ENCODE assay signal across 17 cellular contexts in the genomic region with DNA sequence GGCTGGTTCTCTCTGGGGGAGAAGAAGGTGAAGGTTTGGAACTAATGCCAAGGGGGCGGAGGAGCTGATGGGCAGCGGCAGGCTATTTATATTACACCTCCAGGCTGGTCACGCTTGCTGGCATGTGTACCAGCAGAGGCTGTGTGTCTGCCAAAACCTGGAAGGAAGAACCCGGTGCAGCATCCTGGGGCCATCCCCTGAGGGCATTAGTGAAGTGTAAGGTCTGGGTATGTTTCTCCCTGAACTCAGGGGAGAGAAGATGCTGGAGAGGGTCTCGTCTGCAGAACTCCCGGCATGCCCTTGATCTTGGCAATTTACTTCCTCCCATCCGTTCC. TPM values are rescaled to one million over a fixed set of nuclear protein-coding genes. Genes with fewer than 3 reads are reported as not detected.
DNase-seq lines count a peak whose midpoint lies in the region; ATAC-seq and TF ChIP-seq lines count a peak whose summit lies in the region.
"Had no signal": no experiment of that assay in that cellular context is flagged by ENCODE, and none has a peak within 500 bp of the region (broad histone marks: within the 10 kb centered on the region; RNA-seq: fewer than 3 reads in every experiment).

No MANE protein-coding gene starts in this region.

- intact Hi-C loops in MCF 10A (cut with micrococcal nuclease) (no loop called here), breast epithelium (cut with DNase I; ENCODE audit: low total_unique reads) (no loop called here), heart left ventricle (cut with DNase I) (loop anchor here in 3 of 10 donors (5.0 to 10.0 kb wide), 2 partner anchors 151 to 158 kb away; no protein-coding TSS in a partner anchor), spleen (cut with DNase I; ENCODE audit: low total_unique reads) (no loop called here)

- H3F3A ChIP-seq in GM23248 (ENCODE audit: insufficient read depth) = no peaks in the 10 kb centered on the region

- H3K27ac Mint-ChIP-seq in MCF 10A (ENCODE audit: low read depth, unreplicated experiment) = no peak overlapping the region
- H3K27ac Mint-ChIP-seq: CD8-positive, alpha-beta T cell; H9 had no signal

- H3K4me2 ChIP-seq in GM23248 (ENCODE audit: unreplicated experiment) = no peak overlapping the region

- H3K4me1 ChIP-seq in breast epithelium (peaks cover 0 to 5% of the 10 kb centered on the region in 2 donors), heart left ventricle (peaks cover 0 to 10% (median 6%) of the 10 kb centered on the region in 12 donors), spleen (peaks cover 4 to 10% (median 10%) of the 10 kb centered on the region in 6 donors), GM23248 (ENCODE audit: insufficient read depth) (no peaks in the 10 kb centered on the region)

- no peaks in the 10 kb centered on the region for H3K9me3 Mint-ChIP-seq in MCF 10A (ENCODE audit: unreplicated experiment)
- H3K9me3 Mint-ChIP-seq: CD8-positive, alpha-beta T cell had no signal

- H3K4me3 Mint-ChIP-seq in MCF 10A (ENCODE audit: unreplicated experiment) = peak overlapping the region; percentile 8
- H3K4me3 Mint-ChIP-seq: CD8-positive, alpha-beta T cell; H9 had no signal

- no peaks in the 10 kb centered on the region for H3K36me3 ChIP-seq in breast epithelium
- H3K36me3 ChIP-seq in MG63 = no peaks in the 10 kb centered on the region
- H3K36me3 ChIP-seq in heart left ventricle = no peaks in the 10 kb centered on the region
- H3K36me3 ChIP-seq in spleen = no peaks in the 10 kb centered on the region
- H3K36me3 ChIP-seq in GM23248 (ENCODE audit: low read depth) = no peaks in the 10 kb centered on the region

- WGBS in heart left ventricle, 4 donors = 45 to 61% (median 57%) methylated on average over 7 of the region's 7 CpGs
- WGBS in spleen, 5 donors = 54 to 74% (median 61%) methylated on average over 7 of the region's 7 CpGs
- 18 to 36% methylated on average over 7 of the region's 7 CpGs for WGBS in GM23248 (ENCODE audit: low coverage in 1 of 2, low lambda C conversion rate in 2 of 2, missing lambda C conversion rate in 2 of 2), 2 experiments

- TF ChIP-seq CTCF in MCF 10A (IDR thresholded peaks at IDR 0.05; ENCODE audit: unreplicated experiment) = no peak
- no peak for TF ChIP-seq CTCF in breast epithelium (IDR thresholded peaks at IDR 0.05)
- no peak for TF ChIP-seq CTCF in heart left ventricle (IDR thresholded peaks at IDR 0.05)
- TF ChIP-seq CTCF in spleen (IDR thresholded peaks at IDR 0.05 in 8 of 11, conservative IDR thresholded peaks at IDR 0.05 in 3 of 11) = no peak

- H3K27me3 ChIP-seq in breast epithelium (peaks cover 7 to 41% of the 10 kb centered on the region in 2 donors), MG63 (peaks cover 52% of the 10 kb centered on the region), heart left ventricle (peaks cover 11 to 59% (median 23%) of the 10 kb centered on the region in 9 donors), spleen (replicated peaks in 1 of 7) (peaks cover 0 to 92% (median 23%) of the 10 kb centered on the region in 7 donors), GM23248 (replicated peaks; ENCODE audit: insufficient read depth) (peaks cover 16% of the 10 kb centered on the region)

- in situ Hi-C loops in GM23248 (cut with MboI) = no loop called here

- H3K4me1 Mint-ChIP-seq in MCF 10A (ENCODE audit: insufficient read depth, unreplicated experiment) = peaks cover 6% of the 10 kb centered on the region

- DNase-seq in MCF 10A (ENCODE audit: unreplicated experiment) = no peak
- no peak for DNase-seq in breast epithelium (ENCODE audit: low spot score in 2 of 2)
- DNase-seq in MG63 = peak; percentile 28
- peak in 3 of 5 donors; percentile 27 to 71 (median 64) for DNase-seq in heart left ventricle
- DNase-seq in spleen = peak; percentile 40
- DNase-seq in activated gamma-delta T cell (lab: John Stamatoyannopoulos, UW) = no peak
- no peak for DNase-seq in GM23248
- DNase-seq: ACHN; CD8-positive, alpha-beta T cell; EL; H9; IMR-90; Kasumi-1; NCI-H1436; NCI-H82; T-helper 1 cell had no signal

- H3K27ac ChIP-seq in breast epithelium (no peak overlapping the region), heart left ventricle (peak overlapping the region in 1 of 12 donors; percentile 22), spleen (no peak overlapping the region), GM23248 (no peak overlapping the region)

- H3K4me3 ChIP-seq in breast epithelium (no peak overlapping the region), MG63 (no peak overlapping the region), heart left ventricle (no peak overlapping the region), spleen (no peak overlapping the region), GM23248 (no peak overlapping the region)

- H3K27me3 Mint-ChIP-seq in MCF 10A (ENCODE audit: insufficient read depth, unreplicated experiment) = peaks cover 56% of the 10 kb centered on the region

- H2AFZ ChIP-seq in GM23248 = no peak overlapping the region

- CTCF ChIA-PET in MCF 10A (lab: Yijun Ruan, JAX) = no interaction called here

- no peaks in the 10 kb centered on the region for H3K9me3 ChIP-seq in breast epithelium
- H3K9me3 ChIP-seq in MG63 = no peaks in the 10 kb centered on the region
- H3K9me3 ChIP-seq in heart left ventricle = no peaks in the 10 kb centered on the region
- no peaks in the 10 kb centered on the region for H3K9me3 ChIP-seq in spleen
- no peaks in the 10 kb centered on the region for H3K9me3 ChIP-seq in GM23248 (ENCODE audit: low read depth)

- no peaks in the 10 kb centered on the region for H3K36me3 Mint-ChIP-seq in MCF 10A (ENCODE audit: insufficient read depth, unreplicated experiment)
- H3K36me3 Mint-ChIP-seq: CD8-positive, alpha-beta T cell had no signal

- no peaks in the 10 kb centered on the region for H4K20me1 ChIP-seq in GM23248 (ENCODE audit: insufficient read depth)

- no peaks in the 10 kb centered on the region for H3K79me2 ChIP-seq in GM23248 (ENCODE audit: insufficient read depth)

- no TSS peak for BruUV-seq in MCF 10A (replicated peaks; lab: Mats Ljungman, UMichigan)

- TF ChIP-seq POLR2A in breast epithelium (IDR thresholded peaks at IDR 0.05) = no peak
- TF ChIP-seq POLR2A in heart left ventricle (IDR thresholded peaks at IDR 0.05) = no peak
- no peak for TF ChIP-seq POLR2A in spleen (IDR thresholded peaks at IDR 0.05)

- no peaks in the 10 kb centered on the region for H3K9me2 ChIP-seq in GM23248 (ENCODE audit: insufficient read depth)

- POLR2A ChIA-PET in MCF 10A (lab: Yijun Ruan, JAX) = no interaction called here

- H3K9ac ChIP-seq in GM23248 = no peak overlapping the region

- peak; percentile 73 to 82 (median 76) for ATAC-seq in heart left ventricle
- ATAC-seq: CD8-positive, alpha-beta T cell had no signal

RNA-seq across cellular contexts. Expression of gene DISP3, which starts 5.3 kb away (rescaled TPM):
- total RNA-seq in MCF 10A (2022) = 0.09 and 0.17 TPM in 2 replicates
- under 1 TPM in 1 of 3 donors, not detected in 2; 0.88 TPM for total RNA-seq in breast epithelium
- total RNA-seq in MG63 (2014; rRNA removed; shearing (Covaris generic); ENCODE audit: low replicate concordance) = 0.16 TPM in 1 of 2 replicates, not detected in the other
- under 1 TPM in 5 of 9 donors, not detected in 4; 0.05 to 0.45 (median 0.17) TPM for total RNA-seq in heart left ventricle
- under 1 TPM in 1 of 2 donors, not detected in 1; 0.03 TPM for polyA plus RNA-seq in heart left ventricle
- total RNA-seq in spleen = under 1 TPM; 0.32 to 0.69 (median 0.52) TPM
- under 1 TPM; 0.06 to 0.35 (median 0.26) TPM for polyA plus RNA-seq in spleen
- not detected in 2 replicates for total RNA-seq in GM23248 (2014; rRNA removed; shearing (Covaris generic))
- not detected in 2 replicates for polyA plus RNA-seq in GM23248 (2016; fragmentation: Nextera tagmentation; extraction: Ambion mirVana)
- total RNA-seq: IMR-90, RPMI7951 had no signal

Comparison
In these comparisons a context has a peak if more than half of its experiments do, and no peak if none do; other contexts are left out.
1. DNase-seq: peak in MG63 (single experiment), heart left ventricle (3 of 5) and spleen (single experiment); none in MCF 10A (single experiment), breast epithelium (0 of 2), activated gamma-delta T cell (single experiment) and GM23248 (single experiment).